ENCODE assay signal across 9 cellular contexts in genomic region chr4:182143822-182144620, GRCh38.
A peak's percentile ranks its signal among the peaks of the same experiment; 100 is the strongest.
DNase-seq lines count a peak whose midpoint lies in the region; ATAC-seq and TF ChIP-seq lines count a peak whose summit lies in the region.
"Had no signal": no experiment of that assay in that cellular context is flagged by ENCODE, and none has a peak within 500 bp of the region (broad histone marks: within the 10 kb centered on the region; RNA-seq: fewer than 3 reads in every experiment).

No MANE protein-coding gene starts in this region.

- no peaks in the 10 kb centered on the region for H3K9me3 ChIP-seq in MM.1S (replicated peaks; ENCODE audit: insufficient read depth, low read length)

- H3K27ac ChIP-seq in MM.1S (ENCODE audit: low read length) = peak overlapping the region; percentile 34; the same call in 1 of the 2 replicates

- H3K36me3 ChIP-seq in MM.1S (replicated peaks; ENCODE audit: insufficient read depth, low read length) = no peaks in the 10 kb centered on the region

- CTCF ChIA-PET in AG04449 (lab: Yijun Ruan, JAX) = no interaction called here

- H3K4me3 ChIP-seq in AG04449 (ENCODE audit: low read depth, low read length) = peak overlapping the region; percentile 78
- H3K4me3 ChIP-seq in MM.1S (ENCODE audit: low read length) = peak overlapping the region; percentile 85

- TF ChIP-seq CTCF in AG04449 (IDR thresholded peaks at IDR 0.05; ENCODE audit: insufficient read depth, low read length, missing control alignments) (no peak), MM.1S (IDR thresholded peaks at IDR 0.05; ENCODE audit: low read length) (no peak)

- H2AFZ ChIP-seq in MM.1S (ENCODE audit: low read length) = peak overlapping the region; percentile 71

- peaks cover 5% of the 10 kb centered on the region; the same call in 1 of the 2 replicates for H3K4me1 ChIP-seq in MM.1S (ENCODE audit: low read length)

- H3K27ac Mint-ChIP-seq in activated T-helper 17 cell treated with anti-CD3 and anti-CD28 coated beads, Interleukin-2, amount 50 U/mL, for 72 hours = no peak overlapping the region

- ATAC-seq in GM18498 (IDR thresholded peaks at IDR 0.05; ENCODE audit: unreplicated experiment) = peak; percentile 30
- no peak for ATAC-seq in activated T-helper 17 cell treated with anti-CD3 and anti-CD28 coated beads, Interleukin-2, amount 50 U/mL, for 72 hours (replicated peaks)
- ATAC-seq in left cardiac atrium = peak; percentile 60 to 78
- no peak for ATAC-seq in HG03097 (IDR thresholded peaks at IDR 0.05; ENCODE audit: low FRiP score, unreplicated experiment)
- ATAC-seq in HG03196 (IDR thresholded peaks at IDR 0.05; ENCODE audit: unreplicated experiment) = no peak
- ATAC-seq: HCT116 had no signal

- no peaks in the 10 kb centered on the region for H3K79me2 ChIP-seq in MM.1S (ENCODE audit: low read length)

- H3K9me2 ChIP-seq in MM.1S (replicated peaks; ENCODE audit: insufficient read depth, low read length) = no peaks in the 10 kb centered on the region

- no peaks in the 10 kb centered on the region for H3K27me3 ChIP-seq in MM.1S (replicated peaks; ENCODE audit: insufficient read depth, low read length)

- H3K9me3 Mint-ChIP-seq in activated T-helper 17 cell treated with anti-CD3 and anti-CD28 coated beads, Interleukin-2, amount 50 U/mL, for 72 hours = no peaks in the 10 kb centered on the region

- H3F3A ChIP-seq in MM.1S (ENCODE audit: insufficient read depth, low read length) = 0 out of 2 replicates have a peak, but pooled peaks cover 3% of the 10 kb centered on the region

- POLR2A ChIA-PET in AG04449 (lab: Yijun Ruan, JAX) = interaction anchor here (0.6 kb wide), 1 partner anchor 45 kb away, joined by 3 read pairs; no protein-coding TSS in a partner anchor

- intact Hi-C loops in left cardiac atrium (cut with DNase I) = loop anchor here in 1 of 2 donors (5.0 kb wide), 1 partner anchor 663 kb away; no protein-coding TSS in a partner anchor

- H3K9ac ChIP-seq in MM.1S (ENCODE audit: low read length) = peak overlapping the region; percentile 80

- peaks cover 7% of the 10 kb centered on the region for H3K4me1 Mint-ChIP-seq in activated T-helper 17 cell treated with anti-CD3 and anti-CD28 coated beads, Interleukin-2, amount 50 U/mL, for 72 hours

- H3K4me2 ChIP-seq in MM.1S (ENCODE audit: low read depth, low read length) = peak overlapping the region; percentile 74

- DNase-seq in AG04449 (ENCODE audit: low read depth, low spot score) = peak; percentile 38
- peak; percentile 64 for DNase-seq in MM.1S
- no peak for DNase-seq in left cardiac atrium
- DNase-seq in putamen (ENCODE audit: low spot score) = peak; percentile 29

- no peaks in the 10 kb centered on the region for H4K20me1 ChIP-seq in MM.1S (ENCODE audit: insufficient read depth, low read length)

- H3K27me3 Mint-ChIP-seq in activated T-helper 17 cell treated with anti-CD3 and anti-CD28 coated beads, Interleukin-2, amount 50 U/mL, for 72 hours = peaks cover 63% of the 10 kb centered on the region

- peak overlapping the region; percentile 45 for H3K4me3 Mint-ChIP-seq in activated T-helper 17 cell treated with anti-CD3 and anti-CD28 coated beads, Interleukin-2, amount 50 U/mL, for 72 hours

- no peaks in the 10 kb centered on the region for H3K36me3 Mint-ChIP-seq in activated T-helper 17 cell treated with anti-CD3 and anti-CD28 coated beads, Interleukin-2, amount 50 U/mL, for 72 hours (ENCODE audit: low read depth)

Comparison
In these comparisons a context has a peak if more than half of its experiments do, and no peak if none do; other contexts are left out.
1. ATAC-seq: peak in GM18498 (single experiment) and left cardiac atrium (2 of 2); none in activated T-helper 17 cell treated with anti-CD3 and anti-CD28 coated beads, Interleukin-2, amount 50 U/mL, for 72 hours (single experiment), HG03097 (single experiment) and HG03196 (single experiment).